In genomic region chr3:191239439-191240035, GRCh38 we compare ENCODE assay signal across 2 cellular contexts.
TF ChIP-seq lines count a peak whose summit lies in the region.

No MANE protein-coding gene starts in this region.

TF ChIP-seq in A549, 52 proteins besides CTCF, POLR2A, EP300 and RAD21 (continued from another document):
- TF ChIP-seq ATOH8 (CRISPR knock-in tag; IDR thresholded peaks at IDR 0.05; ENCODE audit: low read depth), result no peak

TF ChIP-seq in HCT116, 20 proteins besides CTCF, POLR2A, EP300 and RAD21 (continued from another document):
- TF ChIP-seq EZH2 (IDR thresholded peaks at IDR 0.05) (no peak), EGR1 (IDR thresholded peaks at IDR 0.05; ENCODE audit: low read depth) (no peak), POLR2AphosphoS5 (IDR thresholded peaks at IDR 0.05; ENCODE audit: low read depth, low read length) (no peak), MAX (IDR thresholded peaks at IDR 0.05) (no peak), ZFX (IDR thresholded peaks at IDR 0.05) (no peak), FOSL1 (IDR thresholded peaks at IDR 0.05; ENCODE audit: low read depth) (no peak), ELF1 (IDR thresholded peaks at IDR 0.05; ENCODE audit: borderline replicate concordance, low read depth) (no peak), SP1 (IDR thresholded peaks at IDR 0.05; ENCODE audit: low read depth) (no peak), TCF7L2 (IDR thresholded peaks at IDR 0.05; ENCODE audit: borderline replicate concordance, extremely low read depth, insufficient read depth, insufficient read length) (no peak), ZBTB33 (IDR thresholded peaks at IDR 0.05; ENCODE audit: extremely low read depth, insufficient replicate concordance, low read length) (no peak), ATF3 (IDR thresholded peaks at IDR 0.05) (no peak), CBX3 (IDR thresholded peaks at IDR 0.05; ENCODE audit: low read depth) (no peak), EZH2phosphoT487 (IDR thresholded peaks at IDR 0.05; ENCODE audit: borderline replicate concordance) (no peak), JUND (IDR thresholded peaks at IDR 0.05) (no peak), YY1 (IDR thresholded peaks at IDR 0.05; ENCODE audit: extremely low read depth, insufficient replicate concordance, low read depth, low read length) (no peak)
TF ChIP-seq in HCT116: peak in this region for 0.
